Comparison of ENCODE assay signal across 8 cellular contexts in the genomic region with DNA sequence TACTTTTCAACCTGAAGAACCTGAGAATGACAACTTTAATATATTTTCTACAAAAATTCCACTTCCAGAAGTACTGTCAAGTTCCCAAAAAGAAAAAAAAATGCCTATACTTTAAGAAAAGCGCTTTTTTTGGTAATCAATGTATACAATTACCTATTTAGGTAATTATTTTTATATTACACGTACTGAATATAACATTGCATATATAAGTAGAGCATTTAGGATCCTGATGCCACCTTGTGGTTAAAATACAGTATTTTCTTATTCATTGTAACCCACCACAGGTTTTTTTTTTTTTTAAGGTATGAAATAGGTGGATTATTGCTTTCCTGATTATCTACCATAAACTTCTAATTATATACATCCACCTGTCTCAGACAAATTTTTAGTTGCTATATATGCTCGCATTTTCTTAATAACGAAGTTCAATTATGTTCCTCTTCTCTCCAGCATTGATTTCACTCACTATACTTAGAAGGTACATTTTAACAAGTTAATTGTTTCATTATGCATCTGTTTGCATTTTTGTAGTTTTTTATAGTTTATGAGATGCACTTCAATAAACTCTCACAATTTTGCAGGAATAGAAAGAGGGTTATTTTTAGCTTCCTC. TPM values are rescaled to one million over a fixed set of nuclear protein-coding genes. Genes with fewer than 3 reads are reported as not detected.
DNase-seq lines count a peak whose midpoint lies in the region; ATAC-seq and TF ChIP-seq lines count a peak whose summit lies in the region.

No MANE protein-coding gene starts in this region.

- H3K4me3 ChIP-seq in heart right ventricle, result no peak overlapping the region

- H3K27ac Mint-ChIP-seq in naive B cell, result no peak overlapping the region

- no peak overlapping the region for H3K4me3 Mint-ChIP-seq in naive B cell

- peak in 8 of 9 donors; percentile 10 to 64 (median 50) for TF ChIP-seq CTCF in heart right ventricle (IDR thresholded peaks at IDR 0.05)

- intact Hi-C loops in heart right ventricle (cut with DNase I) (loop anchor here in 5 of 10 donors (5.0 to 10.0 kb wide), 3 partner anchors 387 to 819 kb away; a partner anchor contains a TSS), left cardiac atrium (cut with DNase I) (loop anchor here in 1 of 2 donors (10.0 kb wide), 1 partner anchor 817 kb away; a partner anchor contains a TSS)

- no peaks in the 10 kb centered on the region for H3K9me3 Mint-ChIP-seq in naive B cell

- no peak overlapping the region for H3K27ac ChIP-seq in heart right ventricle

- no peaks in the 10 kb centered on the region for H3K27me3 Mint-ChIP-seq in naive B cell

- WGBS in heart right ventricle, 2 donors, result 37 to 45% methylated on average over 4 of the region's 4 CpGs

- H3K4me1 ChIP-seq in heart right ventricle, result peaks cover 0 to 13% (median 9%) of the 10 kb centered on the region in 9 donors

- peaks cover 0 to 44% (median 14%) of the 10 kb centered on the region in 7 donors for H3K27me3 ChIP-seq in heart right ventricle

- peaks cover 4 to 9% (median 8%) of the 10 kb centered on the region in 3 donors for H3K4me1 Mint-ChIP-seq in naive B cell

- H3K36me3 Mint-ChIP-seq in naive B cell, result peaks cover 0 to 8% of the 10 kb centered on the region in 2 donors

- H3K9me3 ChIP-seq in heart right ventricle, result no peaks in the 10 kb centered on the region

- ATAC-seq in heart right ventricle, result no peak
- no peak for ATAC-seq in left cardiac atrium
- ATAC-seq in naive B cell (ENCODE audit: low read depth in 2 of 2), result peak in 1 of 2 donors; percentile 13

- peaks cover 0 to 26% (median 0%) of the 10 kb centered on the region in 9 donors for H3K36me3 ChIP-seq in heart right ventricle

- no peak for DNase-seq in heart right ventricle
- no peak for DNase-seq in left cardiac atrium
- peak; percentile 25 for DNase-seq in LoVo (ENCODE audit: low spot score)
- peak; percentile 39 for DNase-seq in astrocyte of the hippocampus (ENCODE audit: low read depth, low spot score)
- DNase-seq in naive B cell, result peak; percentile 23
- DNase-seq in activated gamma-delta T cell treated with Interleukin-2 at 50 U/mL for 16 hours, result no peak
- no peak for DNase-seq in stimulated activated naive CD4-positive, alpha-beta T cell treated with Interleukin-2 at 50 U/mL for 16 hours (lab: John Stamatoyannopoulos, UW)
- no peak for DNase-seq in GM19238 (ENCODE audit: insufficient read length, low spot score)

RNA-seq across cellular contexts. Expression of a gene that starts 5.2 kb away (rescaled TPM):
- 10 to 100 TPM in 4 of 10 donors, 1 to 10 TPM in 6; 6.7 to 10.7 (median 9.7) TPM for total RNA-seq in heart right ventricle
- polyA plus RNA-seq in heart right ventricle, result 10 to 100 TPM in 1 of 2 donors, 1 to 10 TPM in 1; 1.8 to 15.2 TPM
- total RNA-seq in left cardiac atrium, result 1 to 10 TPM; 6.7 to 6.8 TPM
- 10 to 100 TPM in 2 of 6 donors, 1 to 10 TPM in 4; 4.3 to 13.7 (median 7.8) TPM for polyA plus RNA-seq in naive B cell (ENCODE audit: low read depth in 6 of 6)

Comparison
In these comparisons a context has a peak if more than half of its experiments do, and no peak if none do; other contexts are left out.
1. DNase-seq: peak in LoVo (single experiment), astrocyte of the hippocampus (single experiment) and naive B cell (single experiment); none in heart right ventricle (0 of 2), left cardiac atrium (single experiment), activated gamma-delta T cell treated with Interleukin-2 at 50 U/mL for 16 hours (single experiment), stimulated activated naive CD4-positive, alpha-beta T cell treated with Interleukin-2 at 50 U/mL for 16 hours (single experiment) and GM19238 (single experiment).